ENCODE assay signal across 1 cellular context in the genomic region with DNA sequence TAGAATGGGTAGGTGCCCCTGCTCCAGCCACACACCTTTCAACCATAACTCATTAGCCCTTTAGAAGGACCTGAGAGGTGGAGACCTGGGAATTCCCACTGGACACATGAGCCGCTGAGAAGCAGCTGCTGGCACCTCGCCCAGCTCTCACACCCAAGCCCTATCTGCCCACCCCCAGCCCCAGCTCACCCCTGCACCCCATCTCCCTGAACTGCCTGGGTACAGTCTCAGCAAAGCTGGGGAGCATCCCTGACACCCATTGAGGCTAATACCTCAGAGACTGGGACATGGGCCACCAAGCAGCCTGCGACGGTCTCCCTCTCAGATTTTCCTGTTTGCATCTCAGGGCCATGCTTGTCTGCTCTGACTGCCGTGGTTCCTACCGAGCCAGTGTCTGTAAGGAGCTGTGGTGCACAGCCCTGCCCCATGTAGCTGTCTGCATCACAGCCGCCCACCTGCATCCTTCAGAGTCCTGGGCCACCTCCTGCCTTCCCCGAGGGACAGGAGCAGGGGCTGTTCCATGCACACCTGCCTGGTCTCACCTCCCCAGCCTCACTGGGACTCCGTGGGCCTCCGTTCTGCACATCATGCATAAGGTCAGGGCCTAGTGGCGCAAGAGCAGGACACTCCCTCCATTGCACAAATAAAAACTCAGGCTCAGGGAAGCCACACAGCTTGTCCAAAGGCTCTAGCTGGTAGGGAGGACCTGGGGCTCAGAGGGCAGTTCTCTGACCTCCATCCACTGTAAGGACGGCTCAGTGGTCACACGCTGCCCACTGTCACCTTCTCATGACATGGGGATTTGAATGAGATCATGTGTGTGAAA.
TF ChIP-seq lines count a peak whose summit lies in the region.

No MANE protein-coding gene starts in this region.

TF ChIP-seq in HepG2, 621 proteins besides CTCF, POLR2A, EP300 and RAD21 (continued from another document and continues in another):
- TF ChIP-seq, protein P1, sequence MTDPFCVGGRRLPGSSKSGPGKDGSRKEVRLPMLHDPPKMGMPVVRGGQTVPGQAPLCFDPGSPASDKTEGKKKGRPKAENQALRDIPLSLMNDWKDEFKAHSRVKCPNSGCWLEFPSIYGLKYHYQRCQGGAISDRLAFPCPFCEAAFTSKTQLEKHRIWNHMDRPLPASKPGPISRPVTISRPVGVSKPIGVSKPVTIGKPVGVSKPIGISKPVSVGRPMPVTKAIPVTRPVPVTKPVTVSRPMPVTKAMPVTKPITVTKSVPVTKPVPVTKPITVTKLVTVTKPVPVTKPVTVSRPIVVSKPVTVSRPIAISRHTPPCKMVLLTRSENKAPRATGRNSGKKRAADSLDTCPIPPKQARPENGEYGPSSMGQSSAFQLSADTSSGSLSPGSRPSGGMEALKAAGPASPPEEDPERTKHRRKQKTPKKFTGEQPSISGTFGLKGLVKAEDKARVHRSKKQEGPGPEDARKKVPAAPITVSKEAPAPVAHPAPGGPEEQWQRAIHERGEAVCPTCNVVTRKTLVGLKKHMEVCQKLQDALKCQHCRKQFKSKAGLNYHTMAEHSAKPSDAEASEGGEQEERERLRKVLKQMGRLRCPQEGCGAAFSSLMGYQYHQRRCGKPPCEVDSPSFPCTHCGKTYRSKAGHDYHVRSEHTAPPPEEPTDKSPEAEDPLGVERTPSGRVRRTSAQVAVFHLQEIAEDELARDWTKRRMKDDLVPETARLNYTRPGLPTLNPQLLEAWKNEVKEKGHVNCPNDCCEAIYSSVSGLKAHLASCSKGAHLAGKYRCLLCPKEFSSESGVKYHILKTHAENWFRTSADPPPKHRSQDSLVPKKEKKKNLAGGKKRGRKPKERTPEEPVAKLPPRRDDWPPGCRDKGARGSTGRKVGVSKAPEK (CRISPR knock-in tag; IDR thresholded peaks at IDR 0.05; ENCODE audit: borderline replicate concordance), result peak; percentile 60; the same call in 1 of the 2 replicates
- TF ChIP-seq ZNF792 (CRISPR knock-in tag; IDR thresholded peaks at IDR 0.05), result no peak
- TF ChIP-seq ZNF101 (CRISPR knock-in tag; IDR thresholded peaks at IDR 0.05; ENCODE audit: borderline replicate concordance, low read depth), result no peak
- no peak for TF ChIP-seq CHD2 (IDR thresholded peaks at IDR 0.05; ENCODE audit: low read depth, low read length)
- peak; percentile 90 for TF ChIP-seq CEBPG (CRISPR knock-in tag; IDR thresholded peaks at IDR 0.05)
- TF ChIP-seq ATF1 (CRISPR knock-in tag; IDR thresholded peaks at IDR 0.05), result no peak
- no peak for TF ChIP-seq EEA1 (CRISPR knock-in tag; IDR thresholded peaks at IDR 0.05; ENCODE audit: borderline replicate concordance)
- TF ChIP-seq SAP130 (CRISPR knock-in tag; IDR thresholded peaks at IDR 0.05; ENCODE audit: low read depth), result no peak
- TF ChIP-seq, protein P2, sequence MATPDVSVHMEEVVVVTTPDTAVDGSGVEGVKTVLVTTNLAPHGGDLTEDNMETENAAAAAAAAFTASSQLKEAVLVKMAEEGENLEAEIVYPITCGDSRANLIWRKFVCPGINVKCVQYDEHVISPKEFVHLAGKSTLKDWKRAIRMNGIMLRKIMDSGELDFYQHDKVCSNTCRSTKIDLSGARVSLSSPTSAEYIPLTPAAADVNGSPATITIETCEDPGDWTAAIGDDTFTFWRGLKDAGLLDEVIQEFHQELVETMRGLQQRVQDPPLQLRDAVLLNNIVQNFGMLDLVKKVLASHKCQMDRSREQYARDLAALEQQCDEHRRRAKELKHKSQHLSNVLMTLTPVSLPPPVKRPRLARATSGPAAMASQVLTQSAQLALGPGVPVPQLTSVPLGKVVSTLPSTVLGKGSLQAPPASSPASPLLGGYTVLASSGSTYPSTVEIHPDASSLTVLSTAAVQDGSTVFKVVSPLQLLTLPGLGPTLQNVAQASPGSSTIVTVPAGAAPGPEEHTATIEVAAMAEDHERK (CRISPR knock-in tag; IDR thresholded peaks at IDR 0.05; ENCODE audit: low read depth), result no peak
- TF ChIP-seq ZNF232 (CRISPR knock-in tag; IDR thresholded peaks at IDR 0.05; ENCODE audit: borderline replicate concordance), result no peak
- TF ChIP-seq ZFAT (CRISPR knock-in tag; conservative IDR thresholded peaks at IDR 0.05), result no peak
- no peak for TF ChIP-seq ZNF567 (CRISPR knock-in tag; IDR thresholded peaks at IDR 0.05; ENCODE audit: borderline replicate concordance)
- no peak for TF ChIP-seq MBNL3 (CRISPR knock-in tag; conservative IDR thresholded peaks at IDR 0.05)
- TF ChIP-seq, protein P3, sequence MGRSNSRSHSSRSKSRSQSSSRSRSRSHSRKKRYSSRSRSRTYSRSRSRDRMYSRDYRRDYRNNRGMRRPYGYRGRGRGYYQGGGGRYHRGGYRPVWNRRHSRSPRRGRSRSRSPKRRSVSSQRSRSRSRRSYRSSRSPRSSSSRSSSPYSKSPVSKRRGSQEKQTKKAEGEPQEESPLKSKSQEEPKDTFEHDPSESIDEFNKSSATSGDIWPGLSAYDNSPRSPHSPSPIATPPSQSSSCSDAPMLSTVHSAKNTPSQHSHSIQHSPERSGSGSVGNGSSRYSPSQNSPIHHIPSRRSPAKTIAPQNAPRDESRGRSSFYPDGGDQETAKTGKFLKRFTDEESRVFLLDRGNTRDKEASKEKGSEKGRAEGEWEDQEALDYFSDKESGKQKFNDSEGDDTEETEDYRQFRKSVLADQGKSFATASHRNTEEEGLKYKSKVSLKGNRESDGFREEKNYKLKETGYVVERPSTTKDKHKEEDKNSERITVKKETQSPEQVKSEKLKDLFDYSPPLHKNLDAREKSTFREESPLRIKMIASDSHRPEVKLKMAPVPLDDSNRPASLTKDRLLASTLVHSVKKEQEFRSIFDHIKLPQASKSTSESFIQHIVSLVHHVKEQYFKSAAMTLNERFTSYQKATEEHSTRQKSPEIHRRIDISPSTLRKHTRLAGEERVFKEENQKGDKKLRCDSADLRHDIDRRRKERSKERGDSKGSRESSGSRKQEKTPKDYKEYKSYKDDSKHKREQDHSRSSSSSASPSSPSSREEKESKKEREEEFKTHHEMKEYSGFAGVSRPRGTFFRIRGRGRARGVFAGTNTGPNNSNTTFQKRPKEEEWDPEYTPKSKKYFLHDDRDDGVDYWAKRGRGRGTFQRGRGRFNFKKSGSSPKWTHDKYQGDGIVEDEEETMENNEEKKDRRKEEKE (IDR thresholded peaks at IDR 0.05), result no peak
- TF ChIP-seq, protein P4, sequence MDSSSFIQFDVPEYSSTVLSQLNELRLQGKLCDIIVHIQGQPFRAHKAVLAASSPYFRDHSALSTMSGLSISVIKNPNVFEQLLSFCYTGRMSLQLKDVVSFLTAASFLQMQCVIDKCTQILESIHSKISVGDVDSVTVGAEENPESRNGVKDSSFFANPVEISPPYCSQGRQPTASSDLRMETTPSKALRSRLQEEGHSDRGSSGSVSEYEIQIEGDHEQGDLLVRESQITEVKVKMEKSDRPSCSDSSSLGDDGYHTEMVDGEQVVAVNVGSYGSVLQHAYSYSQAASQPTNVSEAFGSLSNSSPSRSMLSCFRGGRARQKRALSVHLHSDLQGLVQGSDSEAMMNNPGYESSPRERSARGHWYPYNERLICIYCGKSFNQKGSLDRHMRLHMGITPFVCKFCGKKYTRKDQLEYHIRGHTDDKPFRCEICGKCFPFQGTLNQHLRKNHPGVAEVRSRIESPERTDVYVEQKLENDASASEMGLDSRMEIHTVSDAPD (CRISPR knock-in tag; IDR thresholded peaks at IDR 0.05), result no peak
- no peak for TF ChIP-seq FOXC1 (CRISPR knock-in tag; IDR thresholded peaks at IDR 0.05; ENCODE audit: borderline replicate concordance)
- TF ChIP-seq ZNF562 (CRISPR knock-in tag; IDR thresholded peaks at IDR 0.05; ENCODE audit: borderline replicate concordance), result no peak
- no peak for TF ChIP-seq ZNF10 (CRISPR knock-in tag; IDR thresholded peaks at IDR 0.05; ENCODE audit: borderline replicate concordance, low read depth)
- no peak for TF ChIP-seq STAT5B (CRISPR knock-in tag; IDR thresholded peaks at IDR 0.05)
- TF ChIP-seq HMG20A (CRISPR knock-in tag; IDR thresholded peaks at IDR 0.05; ENCODE audit: borderline replicate concordance), result no peak
- TF ChIP-seq ZNF703 (CRISPR knock-in tag; IDR thresholded peaks at IDR 0.05; ENCODE audit: borderline replicate concordance), result no peak
- TF ChIP-seq, protein P5, sequence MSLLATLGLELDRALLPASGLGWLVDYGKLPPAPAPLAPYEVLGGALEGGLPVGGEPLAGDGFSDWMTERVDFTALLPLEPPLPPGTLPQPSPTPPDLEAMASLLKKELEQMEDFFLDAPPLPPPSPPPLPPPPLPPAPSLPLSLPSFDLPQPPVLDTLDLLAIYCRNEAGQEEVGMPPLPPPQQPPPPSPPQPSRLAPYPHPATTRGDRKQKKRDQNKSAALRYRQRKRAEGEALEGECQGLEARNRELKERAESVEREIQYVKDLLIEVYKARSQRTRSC (CRISPR knock-in tag; IDR thresholded peaks at IDR 0.05; ENCODE audit: low read depth), result no peak
- no peak for TF ChIP-seq TCF7L2 (IDR thresholded peaks at IDR 0.05; ENCODE audit: low read depth, low read length)
- TF ChIP-seq KMT2B (CRISPR knock-in tag; IDR thresholded peaks at IDR 0.05), result no peak
- no peak for TF ChIP-seq ZNF3 (CRISPR knock-in tag; IDR thresholded peaks at IDR 0.05)
- no peak for TF ChIP-seq ZNF879 (CRISPR knock-in tag; IDR thresholded peaks at IDR 0.05)
- TF ChIP-seq KAT2B (IDR thresholded peaks at IDR 0.05; ENCODE audit: borderline replicate concordance, low read depth, low read length), result no peak
- TF ChIP-seq ZNF530 (CRISPR knock-in tag; IDR thresholded peaks at IDR 0.05; ENCODE audit: low read depth), result no peak
- TF ChIP-seq ZNF570 (CRISPR knock-in tag; IDR thresholded peaks at IDR 0.05; ENCODE audit: borderline replicate concordance), result no peak
- TF ChIP-seq MXD4 (CRISPR knock-in tag; IDR thresholded peaks at IDR 0.05), result no peak
- no peak for TF ChIP-seq ZNF251 (CRISPR knock-in tag; IDR thresholded peaks at IDR 0.05)
- TF ChIP-seq ATF7 (IDR thresholded peaks at IDR 0.05), result no peak
- no peak for TF ChIP-seq ATF7 (CRISPR knock-in tag; IDR thresholded peaks at IDR 0.05)
- no peak for TF ChIP-seq GZF1 (CRISPR knock-in tag; IDR thresholded peaks at IDR 0.05)
- TF ChIP-seq, protein P6, sequence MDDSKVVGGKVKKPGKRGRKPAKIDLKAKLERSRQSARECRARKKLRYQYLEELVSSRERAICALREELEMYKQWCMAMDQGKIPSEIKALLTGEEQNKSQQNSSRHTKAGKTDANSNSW (CRISPR knock-in tag; IDR thresholded peaks at IDR 0.05; ENCODE audit: borderline replicate concordance), result no peak
- no peak for TF ChIP-seq TBP (CRISPR knock-in tag; IDR thresholded peaks at IDR 0.05)
- TF ChIP-seq GABPA (IDR thresholded peaks at IDR 0.05; ENCODE audit: low read depth, low read length), result no peak
- no peak for TF ChIP-seq GABPA (CRISPR knock-in tag; IDR thresholded peaks at IDR 0.05; ENCODE audit: low read depth)
- no peak for TF ChIP-seq ZNF652 (CRISPR knock-in tag; IDR thresholded peaks at IDR 0.05; ENCODE audit: borderline replicate concordance, low read depth)
- no peak for TF ChIP-seq PHB2 (IDR thresholded peaks at IDR 0.05; ENCODE audit: partially characterized antibody)
- TF ChIP-seq, protein P7, sequence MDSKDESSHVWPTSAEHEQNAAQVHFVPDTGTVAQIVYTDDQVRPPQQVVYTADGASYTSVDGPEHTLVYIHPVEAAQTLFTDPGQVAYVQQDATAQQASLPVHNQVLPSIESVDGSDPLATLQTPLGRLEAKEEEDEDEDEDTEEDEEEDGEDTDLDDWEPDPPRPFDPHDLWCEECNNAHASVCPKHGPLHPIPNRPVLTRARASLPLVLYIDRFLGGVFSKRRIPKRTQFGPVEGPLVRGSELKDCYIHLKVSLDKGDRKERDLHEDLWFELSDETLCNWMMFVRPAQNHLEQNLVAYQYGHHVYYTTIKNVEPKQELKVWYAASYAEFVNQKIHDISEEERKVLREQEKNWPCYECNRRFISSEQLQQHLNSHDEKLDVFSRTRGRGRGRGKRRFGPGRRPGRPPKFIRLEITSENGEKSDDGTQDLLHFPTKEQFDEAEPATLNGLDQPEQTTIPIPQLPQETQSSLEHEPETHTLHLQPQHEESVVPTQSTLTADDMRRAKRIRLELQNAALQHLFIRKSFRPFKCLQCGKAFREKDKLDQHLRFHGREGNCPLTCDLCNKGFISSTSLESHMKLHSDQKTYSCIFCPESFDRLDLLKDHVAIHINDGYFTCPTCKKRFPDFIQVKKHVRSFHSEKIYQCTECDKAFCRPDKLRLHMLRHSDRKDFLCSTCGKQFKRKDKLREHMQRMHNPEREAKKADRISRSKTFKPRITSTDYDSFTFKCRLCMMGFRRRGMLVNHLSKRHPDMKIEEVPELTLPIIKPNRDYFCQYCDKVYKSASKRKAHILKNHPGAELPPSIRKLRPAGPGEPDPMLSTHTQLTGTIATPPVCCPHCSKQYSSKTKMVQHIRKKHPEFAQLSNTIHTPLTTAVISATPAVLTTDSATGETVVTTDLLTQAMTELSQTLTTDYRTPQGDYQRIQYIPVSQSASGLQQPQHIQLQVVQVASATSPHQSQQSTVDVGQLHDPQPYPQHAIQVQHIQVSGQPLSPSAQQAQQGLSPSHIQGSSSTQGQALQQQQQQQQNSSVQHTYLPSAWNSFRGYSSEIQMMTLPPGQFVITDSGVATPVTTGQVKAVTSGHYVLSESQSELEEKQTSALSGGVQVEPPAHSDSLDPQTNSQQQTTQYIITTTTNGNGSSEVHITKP (CRISPR knock-in tag; IDR thresholded peaks at IDR 0.05; ENCODE audit: low read depth), result no peak
- TF ChIP-seq ZNF296 (CRISPR knock-in tag; conservative IDR thresholded peaks at IDR 0.05), result no peak
- TF ChIP-seq ZEB1 (IDR thresholded peaks at IDR 0.05; ENCODE audit: insufficient replicate concordance, low read depth), result no peak
- TF ChIP-seq, protein P8, sequence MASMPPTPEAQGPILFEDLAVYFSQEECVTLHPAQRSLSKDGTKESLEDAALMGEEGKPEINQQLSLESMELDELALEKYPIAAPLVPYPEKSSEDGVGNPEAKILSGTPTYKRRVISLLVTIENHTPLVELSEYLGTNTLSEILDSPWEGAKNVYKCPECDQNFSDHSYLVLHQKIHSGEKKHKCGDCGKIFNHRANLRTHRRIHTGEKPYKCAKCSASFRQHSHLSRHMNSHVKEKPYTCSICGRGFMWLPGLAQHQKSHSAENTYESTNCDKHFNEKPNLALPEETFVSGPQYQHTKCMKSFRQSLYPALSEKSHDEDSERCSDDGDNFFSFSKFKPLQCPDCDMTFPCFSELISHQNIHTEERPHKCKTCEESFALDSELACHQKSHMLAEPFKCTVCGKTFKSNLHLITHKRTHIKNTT (CRISPR knock-in tag; IDR thresholded peaks at IDR 0.05), result no peak
- no peak for TF ChIP-seq NR1H2 (CRISPR knock-in tag; IDR thresholded peaks at IDR 0.05; ENCODE audit: borderline replicate concordance, low read depth)
- TF ChIP-seq, protein P9, sequence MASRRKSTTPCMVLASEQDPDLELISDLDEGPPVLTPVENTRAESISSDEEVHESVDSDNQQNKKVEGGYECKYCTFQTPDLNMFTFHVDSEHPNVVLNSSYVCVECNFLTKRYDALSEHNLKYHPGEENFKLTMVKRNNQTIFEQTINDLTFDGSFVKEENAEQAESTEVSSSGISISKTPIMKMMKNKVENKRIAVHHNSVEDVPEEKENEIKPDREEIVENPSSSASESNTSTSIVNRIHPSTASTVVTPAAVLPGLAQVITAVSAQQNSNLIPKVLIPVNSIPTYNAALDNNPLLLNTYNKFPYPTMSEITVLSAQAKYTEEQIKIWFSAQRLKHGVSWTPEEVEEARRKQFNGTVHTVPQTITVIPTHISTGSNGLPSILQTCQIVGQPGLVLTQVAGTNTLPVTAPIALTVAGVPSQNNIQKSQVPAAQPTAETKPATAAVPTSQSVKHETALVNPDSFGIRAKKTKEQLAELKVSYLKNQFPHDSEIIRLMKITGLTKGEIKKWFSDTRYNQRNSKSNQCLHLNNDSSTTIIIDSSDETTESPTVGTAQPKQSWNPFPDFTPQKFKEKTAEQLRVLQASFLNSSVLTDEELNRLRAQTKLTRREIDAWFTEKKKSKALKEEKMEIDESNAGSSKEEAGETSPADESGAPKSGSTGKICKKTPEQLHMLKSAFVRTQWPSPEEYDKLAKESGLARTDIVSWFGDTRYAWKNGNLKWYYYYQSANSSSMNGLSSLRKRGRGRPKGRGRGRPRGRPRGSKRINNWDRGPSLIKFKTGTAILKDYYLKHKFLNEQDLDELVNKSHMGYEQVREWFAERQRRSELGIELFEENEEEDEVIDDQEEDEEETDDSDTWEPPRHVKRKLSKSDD (CRISPR knock-in tag; IDR thresholded peaks at IDR 0.05; ENCODE audit: low read depth), result peak; percentile 62; the same call in 1 of the 2 replicates
- TF ChIP-seq JUND (CRISPR knock-in tag; IDR thresholded peaks at IDR 0.05), result no peak
